ENCODE assay signal across 9 cellular contexts in the genomic region with DNA sequence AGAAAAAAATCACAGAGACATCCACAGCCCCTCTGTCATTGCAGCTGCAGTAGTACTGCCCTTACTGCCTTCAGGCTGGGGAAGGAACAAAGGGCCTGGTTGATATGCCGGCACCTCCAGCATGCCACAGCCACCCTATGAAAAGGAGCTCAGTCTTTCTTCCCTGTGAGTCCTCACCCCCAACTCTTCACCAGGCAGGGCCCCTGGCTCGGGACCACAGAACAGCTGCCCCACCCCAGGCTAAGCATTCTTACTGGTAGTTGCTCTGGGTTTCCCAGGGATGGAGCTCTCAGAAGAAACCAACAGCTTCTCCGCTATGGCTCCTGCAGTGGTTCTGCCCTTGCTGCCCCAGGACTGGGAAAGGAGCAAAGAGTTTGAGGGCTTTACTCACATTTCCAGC. TPM values are rescaled to one million over a fixed set of nuclear protein-coding genes. Genes with fewer than 3 reads are reported as not detected.
"Had no signal": no experiment of that assay in that cellular context is flagged by ENCODE, and none has a peak within 500 bp of the region (broad histone marks: within the 10 kb centered on the region; RNA-seq: fewer than 3 reads in every experiment).

No MANE protein-coding gene starts in this region.

RNA-seq across cellular contexts. Expression of a gene that starts 47.9 kb away (rescaled TPM):
- total RNA-seq: epithelial cell of proximal tubule, foreskin keratinocyte, kidney epithelial cell, lung microvascular endothelial cell, osteocyte, skeletal muscle tissue, vagina had no signal
- polyA plus RNA-seq: fibroblast of lung; foreskin keratinocyte; naive thymus-derived CD8-positive, alpha-beta T cell had no signal
